Comparison of ENCODE assay signal across 1 cellular context in genomic region chr2:202072226-202072625, GRCh38.
TF ChIP-seq lines count a peak whose summit lies in the region.

No MANE protein-coding gene starts in this region.

TF ChIP-seq in GM12878, 131 proteins besides CTCF, POLR2A, EP300 and RAD21 (continued from another document):
- TF ChIP-seq, protein P1, sequence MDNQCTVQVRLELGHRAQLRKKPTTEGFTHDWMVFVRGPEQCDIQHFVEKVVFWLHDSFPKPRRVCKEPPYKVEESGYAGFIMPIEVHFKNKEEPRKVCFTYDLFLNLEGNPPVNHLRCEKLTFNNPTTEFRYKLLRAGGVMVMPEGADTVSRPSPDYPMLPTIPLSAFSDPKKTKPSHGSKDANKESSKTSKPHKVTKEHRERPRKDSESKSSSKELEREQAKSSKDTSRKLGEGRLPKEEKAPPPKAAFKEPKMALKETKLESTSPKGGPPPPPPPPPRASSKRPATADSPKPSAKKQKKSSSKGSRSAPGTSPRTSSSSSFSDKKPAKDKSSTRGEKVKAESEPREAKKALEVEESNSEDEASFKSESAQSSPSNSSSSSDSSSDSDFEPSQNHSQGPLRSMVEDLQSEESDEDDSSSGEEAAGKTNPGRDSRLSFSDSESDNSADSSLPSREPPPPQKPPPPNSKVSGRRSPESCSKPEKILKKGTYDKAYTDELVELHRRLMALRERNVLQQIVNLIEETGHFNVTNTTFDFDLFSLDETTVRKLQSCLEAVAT (IDR thresholded peaks at IDR 0.05), result no peak
- TF ChIP-seq RELA (IDR thresholded peaks at IDR 0.05; ENCODE audit: borderline replicate concordance, partially characterized antibody) (no peak), KAT2A (conservative IDR thresholded peaks at IDR 0.05; ENCODE audit: control insufficient read depth, low read depth, low read length) (no peak), TCF12 (IDR thresholded peaks at IDR 0.05; ENCODE audit: low read depth, low read length) (no peak), KLF5 (IDR thresholded peaks at IDR 0.05; ENCODE audit: partially characterized antibody) (no peak), CREM (IDR thresholded peaks at IDR 0.05; ENCODE audit: low read depth) (no peak), ZBED1 (IDR thresholded peaks at IDR 0.05; ENCODE audit: borderline replicate concordance) (no peak)
